Comparison of ENCODE assay signal across 8 cellular contexts in genomic region chr19:18320865-18321728, GRCh38. TPM values are rescaled to one million over a fixed set of nuclear protein-coding genes. Genes with fewer than 3 reads are reported as not detected.
DNase-seq lines count a peak whose midpoint lies in the region; ATAC-seq and TF ChIP-seq lines count a peak whose summit lies in the region.

No MANE protein-coding gene starts in this region.

- H3K4me1 Mint-ChIP-seq in IgD-negative memory B cell (peaks cover 29 to 34% (median 32%) of the 10 kb centered on the region in 3 donors), chondrocyte (ENCODE audit: low read depth) (peaks cover 24% of the 10 kb centered on the region), naive B cell (peaks cover 32 to 66% (median 54%) of the 10 kb centered on the region in 3 donors)

- H3K9me3 ChIP-seq in BLaER1 treated with 17β-estradiol and CSF1 and Interleukin-3, amounts not matched to agents 10 nM and 100 nM (replicated peaks in 1 of 11) = no peaks in the 10 kb centered on the region

- H3K4me3 Mint-ChIP-seq in IgD-negative memory B cell (peak overlapping the region; percentile 54 to 91 (median 64)), chondrocyte (ENCODE audit: unreplicated experiment) (peak overlapping the region; percentile 84), naive B cell (peak overlapping the region in 6 of 8 donors; percentile 30 to 88 (median 80))

- TF ChIP-seq CTCF in chondrocyte (IDR thresholded peaks at IDR 0.05) = no peak

- no peaks in the 10 kb centered on the region for H3K27me3 ChIP-seq in BLaER1 treated with 17β-estradiol and CSF1 and Interleukin-3, amounts not matched to agents 10 nM and 100 nM

- H3K4me2 ChIP-seq in BLaER1 treated with 17β-estradiol and CSF1 and Interleukin-3, amounts not matched to agents 10 nM and 100 nM = peak overlapping the region; percentile 88 to 100 (median 97)

- peaks cover 0 to 19% (median 6%) of the 10 kb centered on the region in 11 experiments; a peak in 6 of 22 replicates for H3K36me3 ChIP-seq in BLaER1 treated with 17β-estradiol and CSF1 and Interleukin-3, amounts not matched to agents 10 nM and 100 nM

- peak overlapping the region; percentile 82 to 98 (median 92) for H3K9ac ChIP-seq in BLaER1 treated with 17β-estradiol and CSF1 and Interleukin-3, amounts not matched to agents 10 nM and 100 nM

- no peaks in the 10 kb centered on the region for H4K20me1 ChIP-seq in BLaER1 treated with 17β-estradiol and CSF1 and Interleukin-3, amounts not matched to agents 10 nM and 100 nM

- H3K9me3 Mint-ChIP-seq in IgD-negative memory B cell (no peaks in the 10 kb centered on the region), chondrocyte (ENCODE audit: low read depth) (no peaks in the 10 kb centered on the region), naive B cell (no peaks in the 10 kb centered on the region)

- no peak for DNase-seq in chondrocyte (ENCODE audit: low spot score)
- DNase-seq in naive B cell = no peak
- DNase-seq in DMS53 (lab: John Stamatoyannopoulos, UW) = no peak
- no peak for DNase-seq in RKO (ENCODE audit: low spot score)
- no peak for DNase-seq in GDM1 (lab: John Stamatoyannopoulos, UW)
- no peak for DNase-seq in kidney glomerular epithelial cell (lab: John Stamatoyannopoulos, UW)

- no peak for ATAC-seq in naive B cell (ENCODE audit: low read depth in 2 of 2)

- peaks cover 68 to 78% (median 76%) of the 10 kb centered on the region in 10 experiments for H3K4me1 ChIP-seq in BLaER1 treated with 17β-estradiol and CSF1 and Interleukin-3, amounts not matched to agents 10 nM and 100 nM

- peak overlapping the region; percentile 68 to 91 (median 84); a peak in 18 of 20 replicates for H3K4me3 ChIP-seq in BLaER1 treated with 17β-estradiol and CSF1 and Interleukin-3, amounts not matched to agents 10 nM and 100 nM

- H3K27me3 Mint-ChIP-seq in IgD-negative memory B cell (no peaks in the 10 kb centered on the region), chondrocyte (ENCODE audit: low read depth) (no peaks in the 10 kb centered on the region), naive B cell (no peaks in the 10 kb centered on the region)

- H3K36me3 Mint-ChIP-seq in IgD-negative memory B cell (no peaks in the 10 kb centered on the region), chondrocyte (ENCODE audit: low read depth) (no peaks in the 10 kb centered on the region), naive B cell (no peaks in the 10 kb centered on the region)

- peak overlapping the region; percentile 62 to 99 (median 96); a peak in 21 of 22 replicates for H3K27ac ChIP-seq in BLaER1 treated with 17β-estradiol and CSF1 and Interleukin-3, amounts not matched to agents 10 nM and 100 nM

- peak overlapping the region in 2 of 3 donors; percentile 82 to 85 for H3K27ac Mint-ChIP-seq in IgD-negative memory B cell
- H3K27ac Mint-ChIP-seq in chondrocyte (ENCODE audit: unreplicated experiment) = peak overlapping the region; percentile 90
- H3K27ac Mint-ChIP-seq in naive B cell = peak overlapping the region in 4 of 6 donors; percentile 69 to 99 (median 90)

RNA-seq across cellular contexts. Expression of gene LSM4, which starts 1.8 kb away (rescaled TPM):
- polyA plus RNA-seq in IgD-negative memory B cell (137 TPM), naive B cell (ENCODE audit: low read depth in 6 of 6) (100 to 1,000 TPM; 111 to 157 (median 123) TPM)
- total RNA-seq in chondrocyte = 68.1 to 84.8 TPM (median 73.0 TPM) in 3 replicates

RNA-seq across cellular contexts. Expression of gene PGPEP1, which starts 19.3 kb away (rescaled TPM):
- polyA plus RNA-seq in IgD-negative memory B cell (8.4 TPM), naive B cell (ENCODE audit: low read depth in 6 of 6) (10 to 100 TPM in 2 of 6 donors, 1 to 10 TPM in 4; 4.0 to 11.8 (median 8.0) TPM)
- 18.6 to 21.5 TPM (median 21.1 TPM) in 3 replicates for total RNA-seq in chondrocyte

RNA-seq across cellular contexts. Expression of gene JUND, which starts 39.7 kb away (rescaled TPM):
- 164 TPM for polyA plus RNA-seq in IgD-negative memory B cell
- 129 to 181 TPM (median 176 TPM) in 3 replicates for total RNA-seq in chondrocyte
- polyA plus RNA-seq in naive B cell (ENCODE audit: low read depth in 6 of 6) = 100 to 1,000 TPM in 4 of 6 donors, 10 to 100 TPM in 2; 46.5 to 325 (median 154) TPM

RNA-seq across cellular contexts. Expression of gene IQCN, which starts 46.8 kb away (rescaled TPM):
- polyA plus RNA-seq in IgD-negative memory B cell (1.4 TPM), naive B cell (ENCODE audit: low read depth in 6 of 6) (1 to 10 TPM in 3 of 6 donors, under 1 TPM in 2, not detected in 1; 0.69 to 1.9 (median 1.1) TPM)
- 1.6 to 4.0 TPM (median 2.4 TPM) in 3 replicates for total RNA-seq in chondrocyte
